ENCODE assay signal across 10 cellular contexts in the genomic region with DNA sequence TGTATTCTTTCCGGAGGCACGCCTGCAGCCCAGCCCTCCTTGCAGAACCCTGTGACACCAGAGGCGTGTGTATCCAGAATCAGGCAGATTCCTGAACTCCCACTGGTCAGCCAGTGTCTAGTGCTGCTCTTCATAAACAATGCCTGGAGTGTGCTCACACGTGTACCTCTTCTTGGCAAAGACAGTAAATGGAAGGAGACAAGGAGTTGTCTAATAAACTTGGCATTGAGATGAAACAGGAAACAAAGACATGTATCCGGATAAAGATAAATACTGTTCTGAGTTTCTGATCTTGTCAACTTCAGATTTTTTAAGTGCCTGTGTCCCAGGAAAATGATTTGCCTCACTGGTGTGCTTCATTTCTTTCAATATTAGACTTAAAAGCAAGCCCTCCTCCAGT. TPM values are rescaled to one million over a fixed set of nuclear protein-coding genes. Genes with fewer than 3 reads are reported as not detected.
DNase-seq lines count a peak whose midpoint lies in the region; ATAC-seq and TF ChIP-seq lines count a peak whose summit lies in the region.
"Had no signal": no experiment of that assay in that cellular context is flagged by ENCODE, and none has a peak within 500 bp of the region (broad histone marks: within the 10 kb centered on the region; RNA-seq: fewer than 3 reads in every experiment).

No MANE protein-coding gene starts in this region.

- peaks cover 22 to 39% of the 10 kb centered on the region in 2 donors for H3K27me3 Mint-ChIP-seq in T-cell

- H3K9me3 ChIP-seq in sigmoid colon (no peaks in the 10 kb centered on the region), ascending aorta (no peaks in the 10 kb centered on the region)

- TF ChIP-seq CTCF in fibroblast of the aortic adventitia (IDR thresholded peaks at IDR 0.05; ENCODE audit: insufficient read depth, low read length) (no peak), sigmoid colon (IDR thresholded peaks at IDR 0.05) (no peak), ascending aorta (IDR thresholded peaks at IDR 0.05) (no peak)

- intact Hi-C loops in sigmoid colon (cut with DNase I), result loop anchor here (5.0 to 10.0 kb wide), 2 partner anchors 332 to 369 kb away; a partner anchor contains a TSS
- intact Hi-C loops in ascending aorta (cut with DNase I), result loop anchor here (5.0 kb wide), 2 partner anchors 48 to 283 kb away; a partner anchor contains a TSS

- peak overlapping the region; percentile 80 to 97 (median 85) for H3K4me3 Mint-ChIP-seq in T-cell

- H3K4me1 Mint-ChIP-seq in T-cell, result peaks cover 12 to 19% (median 19%) of the 10 kb centered on the region in 3 donors

- H3K27ac Mint-ChIP-seq in T-cell, result no peak overlapping the region

- CTCF ChIA-PET in T-cell (lab: Charles Lee), result no interaction called here

- DNase-seq in HCEC 1CT, result peak; percentile 34
- DNase-seq in T-cell, result no peak
- DNase-seq in fibroblast of the aortic adventitia (ENCODE audit: low read depth), result peak; percentile 40
- no peak for DNase-seq in sigmoid colon
- no peak for DNase-seq in NCI-H226
- no peak for DNase-seq in NCI-H146 treated with DMSO at 0.1 percent for 48 hours (lab: John Stamatoyannopoulos, UW; ENCODE audit: unreplicated experiment)
- no peak for DNase-seq in ascending aorta (ENCODE audit: low spot score in 2 of 2)
- DNase-seq: activated CD4-positive, alpha-beta T cell treated with anti-CD3 and anti-CD28 coated beads, Interleukin-2, amount 50 U/mL, for 4 hours; NK-92 treated with Interleukin-12 subunit alpha and Interleukin-12 subunit beta, amount 100 ng/mL, for 24 hours had no signal

- POLR2A ChIA-PET in T-cell (lab: Charles Lee), result no interaction called here

- WGBS in sigmoid colon, 2 donors, result 32 to 62% methylated on average over 5 of the region's 5 CpGs

- peak overlapping the region; percentile 85 for H3K4me3 ChIP-seq in fibroblast of the aortic adventitia (ENCODE audit: low read depth, low read length)
- H3K4me3 ChIP-seq in sigmoid colon, result peak overlapping the region in 2 of 4 donors; percentile 87 to 92
- peak overlapping the region in 1 of 2 donors; percentile 91 for H3K4me3 ChIP-seq in ascending aorta

- H3K9me3 Mint-ChIP-seq in T-cell, result no peaks in the 10 kb centered on the region

- no peaks in the 10 kb centered on the region for H3K36me3 ChIP-seq in sigmoid colon
- no peaks in the 10 kb centered on the region for H3K36me3 ChIP-seq in ascending aorta

- H3K27me3 ChIP-seq in sigmoid colon (no peaks in the 10 kb centered on the region), ascending aorta (no peaks in the 10 kb centered on the region)

- peaks cover 0 to 62% (median 48%) of the 10 kb centered on the region in 4 donors for H3K4me1 ChIP-seq in sigmoid colon
- peaks cover 8 to 15% of the 10 kb centered on the region in 2 donors for H3K4me1 ChIP-seq in ascending aorta

- TF ChIP-seq EP300 in sigmoid colon (IDR thresholded peaks at IDR 0.05), result no peak

- peak overlapping the region; percentile 70 to 84 (median 80) for H3K27ac ChIP-seq in sigmoid colon
- no peak overlapping the region for H3K27ac ChIP-seq in ascending aorta

- H3K36me3 Mint-ChIP-seq in T-cell, result no peaks in the 10 kb centered on the region

- TF ChIP-seq POLR2A in sigmoid colon (IDR thresholded peaks at IDR 0.05), result no peak

- no peak for ATAC-seq in T-cell (replicated peaks in 1 of 4)
- no peak for ATAC-seq in GM18517 (IDR thresholded peaks at IDR 0.05; ENCODE audit: unreplicated experiment)

RNA-seq across cellular contexts. Expression of a gene that starts 1.7 kb away (rescaled TPM):
- 10 to 100 TPM in 3 of 5 donors, 1 to 10 TPM in 2; 4.1 to 21.5 (median 12.4) TPM for total RNA-seq in T-cell
- total RNA-seq in fibroblast of the aortic adventitia (ENCODE audit: low replicate concordance), result 32.5 and 89.7 TPM in 2 replicates
- 10 to 100 TPM; 27.8 to 44.7 (median 32.3) TPM for total RNA-seq in sigmoid colon
- 10 to 100 TPM in 2 of 3 donors, 1 to 10 TPM in 1; 6.5 to 14.7 (median 12.6) TPM for polyA plus RNA-seq in sigmoid colon
- 196 TPM for total RNA-seq in ascending aorta

RNA-seq across cellular contexts. Expression of a gene that starts 38.9 kb away (rescaled TPM):
- 1 to 10 TPM in 3 of 5 donors, under 1 TPM in 2; 0.47 to 2.8 (median 1.2) TPM for total RNA-seq in T-cell
- total RNA-seq in fibroblast of the aortic adventitia (ENCODE audit: low replicate concordance), result 2.4 and 2.5 TPM in 2 replicates
- total RNA-seq in sigmoid colon, result 1 to 10 TPM in 3 of 4 donors, under 1 TPM in 1; 0.66 to 3.0 (median 2.2) TPM
- polyA plus RNA-seq in sigmoid colon, result under 1 TPM in 1 of 3 donors, not detected in 2; 0.34 TPM
- not detected for total RNA-seq in ascending aorta

Comparison
In these comparisons a context has a peak if more than half of its experiments do, and no peak if none do; other contexts are left out.
1. DNase-seq: peak in HCEC 1CT (single experiment) and fibroblast of the aortic adventitia (single experiment); none in T-cell (0 of 34), sigmoid colon (single experiment), NCI-H226 (single experiment), NCI-H146 treated with DMSO at 0.1 percent for 48 hours (single experiment) and ascending aorta (0 of 2).
2. H3K27ac ChIP-seq: peak in sigmoid colon (4 of 4); none in ascending aorta (0 of 2).